20 cellular contexts compared by ENCODE assay signal in genomic region chr10:89007129-89007893, GRCh38. TPM values are rescaled to one million over a fixed set of nuclear protein-coding genes. Genes with fewer than 3 reads are reported as not detected.
DNase-seq lines count a peak whose midpoint lies in the region; ATAC-seq, FAIRE-seq and TF ChIP-seq lines count a peak whose summit lies in the region.
"Had no signal": no experiment of that assay in that cellular context is flagged by ENCODE, and none has a peak within 500 bp of the region (broad histone marks: within the 10 kb centered on the region; RNA-seq: fewer than 3 reads in every experiment).

No MANE protein-coding gene starts in this region.

- peaks cover 86% of the 10 kb centered on the region for H3K36me3 ChIP-seq in CD4-positive, CD25-positive, alpha-beta regulatory T cell (ENCODE audit: control insufficient read depth, insufficient read depth, low read length)
- H3K36me3 ChIP-seq in left ventricle myocardium inferior, result peaks cover 40% of the 10 kb centered on the region
- H3K36me3 ChIP-seq: BLaER1 had no signal

- peak overlapping the region; percentile 22 for H3K4me3 ChIP-seq in CD4-positive, CD25-positive, alpha-beta regulatory T cell (ENCODE audit: low read depth, low read length)
- H3K4me3 ChIP-seq in left ventricle myocardium inferior, result no peak overlapping the region
- H3K4me3 ChIP-seq: BLaER1 had no signal

- H3K4me3 Mint-ChIP-seq in CD4-positive, CD25-positive, alpha-beta regulatory T cell, result peak overlapping the region in 1 of 4 donors; percentile 27
- H3K4me3 Mint-ChIP-seq in central memory CD8-positive, alpha-beta T cell, result no peak overlapping the region
- H3K4me3 Mint-ChIP-seq in nephron progenitor cell, result no peak overlapping the region

- peak overlapping the region; percentile 5 to 76 (median 53) for H3K27ac Mint-ChIP-seq in CD4-positive, CD25-positive, alpha-beta regulatory T cell
- H3K27ac Mint-ChIP-seq in central memory CD8-positive, alpha-beta T cell (ENCODE audit: low read depth), result peak overlapping the region; percentile 26
- peak overlapping the region; percentile 9 for H3K27ac Mint-ChIP-seq in nephron progenitor cell

- no peak for TF ChIP-seq CTCF in nephron progenitor cell (IDR thresholded peaks at IDR 0.05)
- TF ChIP-seq CTCF in omental fat pad (IDR thresholded peaks at IDR 0.05), result no peak
- no peak for TF ChIP-seq CTCF in left ventricle myocardium inferior (IDR thresholded peaks at IDR 0.05; ENCODE audit: borderline replicate concordance)

- peaks cover 39% of the 10 kb centered on the region for H3K4me1 ChIP-seq in CD4-positive, CD25-positive, alpha-beta regulatory T cell (ENCODE audit: control insufficient read depth, insufficient read depth, low read length, poor library complexity, severe bottlenecking)
- H3K4me1 ChIP-seq in left ventricle myocardium inferior, result peaks cover 18% of the 10 kb centered on the region
- H3K4me1 ChIP-seq: BLaER1 had no signal

- peak; percentile 70 for FAIRE-seq in GM19239 (lab: Jason Lieb, UNC)

- H3K27me3 Mint-ChIP-seq in CD4-positive, CD25-positive, alpha-beta regulatory T cell, result no peaks in the 10 kb centered on the region
- no peaks in the 10 kb centered on the region for H3K27me3 Mint-ChIP-seq in central memory CD8-positive, alpha-beta T cell
- H3K27me3 Mint-ChIP-seq in nephron progenitor cell (ENCODE audit: low read depth, poor library complexity), result peaks cover 2% of the 10 kb centered on the region

- no peaks in the 10 kb centered on the region for H3K27me3 ChIP-seq in CD4-positive, CD25-positive, alpha-beta regulatory T cell (ENCODE audit: control insufficient read depth, insufficient read depth, low read length)
- H3K27me3 ChIP-seq in left ventricle myocardium inferior (ENCODE audit: low read depth), result no peaks in the 10 kb centered on the region
- H3K27me3 ChIP-seq: BLaER1 had no signal

- H3K4me1 Mint-ChIP-seq in CD4-positive, CD25-positive, alpha-beta regulatory T cell, result peaks cover 36 to 46% (median 42%) of the 10 kb centered on the region in 4 donors
- H3K4me1 Mint-ChIP-seq in central memory CD8-positive, alpha-beta T cell, result peaks cover 33% of the 10 kb centered on the region
- no peaks in the 10 kb centered on the region for H3K4me1 Mint-ChIP-seq in nephron progenitor cell

- H3K9me3 Mint-ChIP-seq in CD4-positive, CD25-positive, alpha-beta regulatory T cell, result no peaks in the 10 kb centered on the region
- no peaks in the 10 kb centered on the region for H3K9me3 Mint-ChIP-seq in central memory CD8-positive, alpha-beta T cell
- H3K9me3 Mint-ChIP-seq in nephron progenitor cell, result no peaks in the 10 kb centered on the region

- ATAC-seq in CD4-positive, CD25-positive, alpha-beta regulatory T cell (ENCODE audit: low read depth in 2 of 2), result no peak
- ATAC-seq in central memory CD8-positive, alpha-beta T cell (replicated peaks; ENCODE audit: extremely low read depth, poor library complexity, severe bottlenecking), result no peak
- ATAC-seq in omental fat pad (ENCODE audit: low FRiP score), result no peak
- ATAC-seq: PC-3, SK-N-SH treated with all-trans-retinoic acid at 6 μM for 48 hours had no signal

- H3K27ac ChIP-seq in CD4-positive, CD25-positive, alpha-beta regulatory T cell (ENCODE audit: insufficient read depth, low read length, poor library complexity, severe bottlenecking), result no peak overlapping the region
- no peak overlapping the region for H3K27ac ChIP-seq in left ventricle myocardium inferior (replicated peaks)
- H3K27ac ChIP-seq: BLaER1 had no signal

- no peak for DNase-seq in CD4-positive, CD25-positive, alpha-beta regulatory T cell
- DNase-seq in GM19239 (ENCODE audit: insufficient read length, low spot score) (no peak), nephron progenitor cell (no peak), NOMO-1 treated with DMSO at 0.1 percent for 48 hours (lab: John Stamatoyannopoulos, UW; ENCODE audit: unreplicated experiment) (no peak), omental fat pad (ENCODE audit: low spot score) (no peak), Kasumi-1 (lab: John Stamatoyannopoulos, UW) (no peak), left ventricle myocardium inferior (no peak)
- DNase-seq in central memory CD8-positive, alpha-beta T cell (ENCODE audit: low spot score in 2 of 2), result no peak
- DNase-seq: DMS79 treated with DMSO at 0.1 percent for 48 hours, H7, KBM-7, MV-4-11, NCI-H1930, NCI-H226, NCI-H524, PC-3, RPMI8226, SHP77 treated with DMSO at 0.1 percent for 48 hours had no signal

- H3K9me3 ChIP-seq in CD4-positive, CD25-positive, alpha-beta regulatory T cell (ENCODE audit: control insufficient read depth in 2 of 2, low read length in 2 of 2), result no peaks in the 10 kb centered on the region
- no peaks in the 10 kb centered on the region for H3K9me3 ChIP-seq in left ventricle myocardium inferior (replicated peaks)
- H3K9me3 ChIP-seq: BLaER1 had no signal

- intact Hi-C loops in left ventricle myocardium inferior (cut with micrococcal nuclease), result no loop called here

- peaks cover 49% of the 10 kb centered on the region for H3K36me3 Mint-ChIP-seq in CD4-positive, CD25-positive, alpha-beta regulatory T cell
- H3K36me3 Mint-ChIP-seq in central memory CD8-positive, alpha-beta T cell (ENCODE audit: insufficient read depth), result peaks cover 37% of the 10 kb centered on the region
- H3K36me3 Mint-ChIP-seq in nephron progenitor cell (ENCODE audit: low read depth), result no peaks in the 10 kb centered on the region

RNA-seq across cellular contexts. Expression of gene FAS, which starts 16.7 kb away (rescaled TPM):
- total RNA-seq in CD4-positive, CD25-positive, alpha-beta regulatory T cell, result 169 TPM
- 100 to 1,000 TPM in 3 of 4 donors, 10 to 100 TPM in 1; 84.3 to 141 (median 113) TPM for polyA plus RNA-seq in CD4-positive, CD25-positive, alpha-beta regulatory T cell
- 10 to 100 TPM; 23.3 to 92.5 (median 46.7) TPM for total RNA-seq in omental fat pad
- 3.7 TPM for total RNA-seq in left ventricle myocardium inferior

RNA-seq across cellular contexts. Expression of gene ACTA2, which starts 54.7 kb away (rescaled TPM):
- total RNA-seq in CD4-positive, CD25-positive, alpha-beta regulatory T cell, result 26.2 TPM
- 10 to 100 TPM; 37.0 to 65.9 (median 55.9) TPM for polyA plus RNA-seq in CD4-positive, CD25-positive, alpha-beta regulatory T cell
- total RNA-seq in omental fat pad (100 to 1,000 TPM; 144 to 840 (median 162) TPM), left ventricle myocardium inferior (89.4 TPM)
- total RNA-seq: H7, PC-3 had no signal
